ENCODE assay signal across 19 cellular contexts in the genomic region with DNA sequence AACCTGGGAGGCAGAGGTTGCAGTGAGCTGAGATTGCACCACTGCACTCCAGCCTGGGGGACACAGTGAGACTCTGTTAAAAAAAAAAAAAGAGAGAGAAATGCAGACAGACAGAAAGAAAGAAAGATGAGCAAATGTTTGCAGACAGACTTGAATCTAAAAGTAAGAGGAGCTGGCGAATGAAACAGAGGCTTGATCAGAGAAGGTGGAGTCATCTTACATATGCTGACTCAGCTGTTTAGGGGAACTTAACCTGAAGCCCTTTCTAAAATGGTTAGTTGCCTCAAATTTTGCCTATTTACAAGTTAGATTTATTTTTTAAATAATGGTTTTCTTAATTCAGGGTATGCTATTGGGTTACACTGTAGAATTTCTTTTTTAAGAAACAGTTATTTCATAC. TPM values are rescaled to one million over a fixed set of nuclear protein-coding genes. Genes with fewer than 3 reads are reported as not detected.
DNase-seq lines count a peak whose midpoint lies in the region; ATAC-seq, FAIRE-seq and TF ChIP-seq lines count a peak whose summit lies in the region.
"Had no signal": no experiment of that assay in that cellular context is flagged by ENCODE, and none has a peak within 500 bp of the region (broad histone marks: within the 10 kb centered on the region; RNA-seq: fewer than 3 reads in every experiment).

No MANE protein-coding gene starts in this region.

- H2BK15ac ChIP-seq in H1 (ENCODE audit: low read length) = no peak overlapping the region

- no peak overlapping the region for H3K4me3 ChIP-seq in GM23338
- no peak overlapping the region for H3K4me3 ChIP-seq in H1 (ENCODE audit: extremely low read depth in 1 of 4, insufficient read depth in 2 of 4, low read depth in 3 of 4, low read length in 4 of 4)
- H3K4me3 ChIP-seq: HAP-1 had no signal

- WGBS in H1 (ENCODE audit: extremely low coverage in 1 of 2, insufficient coverage in 1 of 2, insufficient read length in 1 of 2, insufficient replicate concordance in 2 of 2, low coverage in 1 of 2, low lambda C conversion rate in 2 of 2, missing lambda C conversion rate in 1 of 2), 2 experiments = 82% methylated on average over 1 of the region's 1 CpG; no CpG with 5 or more reads in 1 of the 2 experiments

- H4K20me1 ChIP-seq in GM23338 (replicated peaks; ENCODE audit: insufficient read depth) (peaks cover 4% of the 10 kb centered on the region; the same call in 1 of the 2 replicates), H1 (replicated peaks in 1 of 2; ENCODE audit: control insufficient read depth in 1 of 2, insufficient read depth in 2 of 2, low read length in 2 of 2) (no peaks in the 10 kb centered on the region)

- H3K23me2 ChIP-seq in H1 (ENCODE audit: low read depth, low read length) = peaks cover 2% of the 10 kb centered on the region; the same call in 1 of the 2 replicates

- no peak overlapping the region for H4K91ac ChIP-seq in H1 (replicated peaks; ENCODE audit: insufficient read length, low read length)

- H3K4me1 Mint-ChIP-seq in GM23338 (peaks cover 20% of the 10 kb centered on the region; the same call in 2 of the 3 replicates), chondrocyte (ENCODE audit: low read depth) (peaks cover 29% of the 10 kb centered on the region)

- no peak overlapping the region for H2AK5ac ChIP-seq in H1 (ENCODE audit: low read depth, low read length)

- H3K4ac ChIP-seq in H1 (replicated peaks; ENCODE audit: insufficient read length, low read depth, low read length) = no peak overlapping the region

- H2BK120ac ChIP-seq in H1 (replicated peaks; ENCODE audit: low read depth, low read length) = no peak overlapping the region

- H2AFZ ChIP-seq in GM23338 (no peak overlapping the region), H1 (ENCODE audit: low read length) (no peak overlapping the region)

- ATAC-seq in GM23338 = no peak
- no peak for ATAC-seq in GM21367 (IDR thresholded peaks at IDR 0.05; ENCODE audit: unreplicated experiment)

- H3K36me3 ChIP-seq in GM23338 (ENCODE audit: insufficient read depth) (no peaks in the 10 kb centered on the region; the same call in 1 of the 2 replicates), H1 (ENCODE audit: control insufficient read depth in 2 of 4, insufficient read depth in 4 of 4, low read length in 3 of 4) (no peaks in the 10 kb centered on the region)

- no peaks in the 10 kb centered on the region; a peak in 1 of 4 replicates for H3K9me3 ChIP-seq in H1 (ENCODE audit: insufficient read depth in 2 of 2, low read depth in 1 of 2, low read length in 1 of 2)
- H3K9me3 ChIP-seq: Caco-2, HAP-1 had no signal

- DNase-seq in GM23338 (ENCODE audit: low spot score) (peak; percentile 33), OCI-M1 (lab: John Stamatoyannopoulos, UW) (peak; percentile 57), H1 (ENCODE audit: low read depth in 1 of 2, low spot score in 2 of 2) (no peak), midbrain (lab: John Stamatoyannopoulos, UW) (no peak), chondrocyte (ENCODE audit: low spot score) (no peak)
- DNase-seq: AML-193; Caco-2; CD4-positive, alpha-beta T cell; DMS79; GDM1; KBM-7 had no signal

- H3K79me1 ChIP-seq in H1 (ENCODE audit: low read depth, low read length) = peaks cover 11% of the 10 kb centered on the region

- no peak overlapping the region for H2BK20ac ChIP-seq in H1 (ENCODE audit: low read length)

- TF ChIP-seq RAD21 in H1 (IDR thresholded peaks at IDR 0.05 in 1 of 2, conservative IDR thresholded peaks at IDR 0.05 in 1 of 2; ENCODE audit: low read depth in 2 of 2, low read length in 2 of 2) = no peak

- H3K4me2 ChIP-seq in GM23338 (no peak overlapping the region), H1 (ENCODE audit: insufficient read depth in 1 of 2, low read depth in 2 of 2, low read length in 2 of 2) (no peak overlapping the region)

- H3K18ac ChIP-seq in H1 (ENCODE audit: extremely low read depth, low read length) = no peak overlapping the region

- no peak overlapping the region for H2BK5ac ChIP-seq in H1 (ENCODE audit: low read depth, low read length)

- H4K5ac ChIP-seq in H1 (ENCODE audit: insufficient read length, low read depth, low read length) = no peak overlapping the region

- H3K9me3 Mint-ChIP-seq in GM23338 (peaks cover 3% of the 10 kb centered on the region; the same call in 1 of the 3 replicates), chondrocyte (ENCODE audit: low read depth) (peaks cover 3% of the 10 kb centered on the region)
- H3K9me3 Mint-ChIP-seq: CD4-positive, alpha-beta T cell had no signal

- CTCF ChIA-PET in H1 (lab: Charles Lee; ENCODE audit: partially characterized antibody) = interaction anchor here (1.1 kb wide), 2 partner anchors 12 to 144 kb away, joined by 3 to 4 read pairs; no protein-coding TSS in a partner anchor

- no peak for TF ChIP-seq POLR2A in H1 (IDR thresholded peaks at IDR 0.05; ENCODE audit: control extremely low read depth in 1 of 2, low read depth in 2 of 2, low read length in 2 of 2)

- H3K4me1 ChIP-seq in GM23338 (ENCODE audit: insufficient read depth) (peaks cover 8% of the 10 kb centered on the region), H1 (replicated peaks in 1 of 4; ENCODE audit: control insufficient read depth in 3 of 4, insufficient read depth in 4 of 4, low read length in 3 of 4) (peaks cover 0 to 7% (median 6%) of the 10 kb centered on the region in 4 experiments; a peak in 6 of 7 replicates)

- no peak for TF ChIP-seq EP300 in H1 (IDR thresholded peaks at IDR 0.05; ENCODE audit: borderline replicate concordance in 1 of 2, low read depth in 2 of 2, low read length in 2 of 2)

- no peaks in the 10 kb centered on the region for H3F3A ChIP-seq in GM23338 (replicated peaks; ENCODE audit: low read depth)

- POLR2A ChIA-PET in H1 (lab: Charles Lee; ENCODE audit: partially characterized antibody) = no interaction called here

- no peak overlapping the region for H2BK12ac ChIP-seq in H1 (ENCODE audit: low read depth, low read length)

- no peak for FAIRE-seq in H1 (lab: Jason Lieb, UNC)
- FAIRE-seq: A204.1, D721Med, GM12892, GM18507 had no signal

- H3K27ac ChIP-seq in GM23338 (ENCODE audit: low read depth) (no peak overlapping the region), H1 (ENCODE audit: low read depth, low read length) (no peak overlapping the region)
- H3K27ac ChIP-seq: C4-2B had no signal

- no peak overlapping the region for H3K56ac ChIP-seq in H1 (replicated peaks; ENCODE audit: insufficient read length, low read depth, low read length)

- H3K27ac Mint-ChIP-seq in GM23338 (no peak overlapping the region), chondrocyte (ENCODE audit: unreplicated experiment) (no peak overlapping the region)
- H3K27ac Mint-ChIP-seq: CD4-positive, alpha-beta T cell had no signal

- H3K79me2 ChIP-seq in GM23338 (replicated peaks; ENCODE audit: insufficient read depth) = peaks cover 76% of the 10 kb centered on the region
- H3K79me2 ChIP-seq in H1 (ENCODE audit: control insufficient read depth in 1 of 2, insufficient read depth in 2 of 2, low read length in 2 of 2) = peaks cover 0 to 66% of the 10 kb centered on the region in 2 experiments; a peak in 2 of 4 replicates

- no peak overlapping the region for H4K8ac ChIP-seq in H1 (ENCODE audit: extremely low read depth, insufficient read depth, low read length)

- peaks cover 3% of the 10 kb centered on the region; the same call in 1 of the 2 replicates for H3K9me2 ChIP-seq in GM23338 (ENCODE audit: insufficient read depth)

- no peak overlapping the region for H3K4me3 Mint-ChIP-seq in GM23338
- no peak overlapping the region for H3K4me3 Mint-ChIP-seq in chondrocyte (ENCODE audit: unreplicated experiment)
- H3K4me3 Mint-ChIP-seq: CD4-positive, alpha-beta T cell had no signal

- H3K14ac ChIP-seq in H1 (ENCODE audit: insufficient read length) = no peak overlapping the region

- TF ChIP-seq CTCF in GM23338 (conservative IDR thresholded peaks at IDR 0.05; ENCODE audit: low read depth in 2 of 2) = no peak
- no peak for TF ChIP-seq CTCF in H1 (IDR thresholded peaks at IDR 0.05; ENCODE audit: control extremely low read depth in 1 of 3, insufficient read depth in 1 of 3, low read depth in 1 of 3, low read length in 3 of 3)
- TF ChIP-seq CTCF in chondrocyte (IDR thresholded peaks at IDR 0.05) = no peak

- H3K36me3 Mint-ChIP-seq in GM23338 (ENCODE audit: low read depth) (peaks cover 10% of the 10 kb centered on the region; the same call in 2 of the 3 replicates), chondrocyte (ENCODE audit: low read depth) (no peaks in the 10 kb centered on the region)

- H3K27me3 ChIP-seq in GM23338 (ENCODE audit: insufficient read depth) (0 out of 2 replicates have a peak, but pooled peaks cover 10% of the 10 kb centered on the region), H1 (replicated peaks in 1 of 4; ENCODE audit: control insufficient read depth in 3 of 4, extremely low read depth in 1 of 4, insufficient read depth in 3 of 4, low read length in 3 of 4) (0 out of 7 replicates have a peak, but pooled peaks cover 0 to 2% (median 0%) of the 10 kb centered on the region in 4 experiments)

- no peak overlapping the region for H3K9ac ChIP-seq in H1 (replicated peaks in 1 of 4; ENCODE audit: extremely low read depth in 1 of 4, low read depth in 3 of 4, low read length in 3 of 4)

- H3K23ac ChIP-seq in H1 (ENCODE audit: insufficient read length) = no peak overlapping the region

- peaks cover 8% of the 10 kb centered on the region for H3K27me3 Mint-ChIP-seq in GM23338 (ENCODE audit: insufficient read depth, low read depth, poor library complexity)
- no peaks in the 10 kb centered on the region for H3K27me3 Mint-ChIP-seq in chondrocyte (ENCODE audit: low read depth)
- H3K27me3 Mint-ChIP-seq: CD4-positive, alpha-beta T cell had no signal

TF ChIP-seq in GM23338, 12 proteins besides CTCF, POLR2A, EP300 and RAD21 (continues in another document):
- TF ChIP-seq ZNF331 (CRISPR knock-in tag; IDR thresholded peaks at IDR 0.05; ENCODE audit: low read depth) (no peak), EZH2 (IDR thresholded peaks at IDR 0.05; ENCODE audit: low read depth, unreplicated experiment) (no peak), ZNF114 (CRISPR knock-in tag; IDR thresholded peaks at IDR 0.05) (no peak)

TF ChIP-seq in H1, 55 proteins besides CTCF, POLR2A, EP300 and RAD21 (continues in another document):
- TF ChIP-seq SP1 (IDR thresholded peaks at IDR 0.05; ENCODE audit: low read depth, low read length) = no peak

RNA-seq across cellular contexts. Expression of a gene that starts 5.4 kb away (rescaled TPM):
- total RNA-seq in GM23338 (2014; rRNA removed; shearing (Covaris generic)) = 26.1 and 32.2 TPM in 2 replicates
- 11.3 and 11.8 TPM in 2 replicates for polyA plus RNA-seq in GM23338 (2016; fragmentation: Nextera tagmentation; extraction: Ambion mirVana)
- 40.3 and 42.1 TPM in 2 replicates for total RNA-seq in H1 (2021; fragmentation: NEBNext Ultra II Directional; extraction: Animal tissue kit (Norgen Biotek cat#: 25700))
- polyA plus RNA-seq in H1 (2011; rRNA removed) = 26.6 and 28.0 TPM in 2 replicates
- polyA plus RNA-seq in H1 (2011; cell fraction: cytosol; rRNA removed) = 25.2 TPM
- polyA plus RNA-seq in H1 (2011; cell fraction: nucleus; rRNA removed) = 26.1 TPM
- polyA plus RNA-seq in H1 (2012, experiment 1 of 2) = 28.1 to 33.1 TPM (median 32.9 TPM) in 4 replicates
- 16.3 TPM for polyA plus RNA-seq in H1 (2012, experiment 2 of 2)
- polyA plus RNA-seq in H1 (2013, experiment 1 of 2) = 35.1 TPM
- 38.9 TPM for polyA plus RNA-seq in H1 (2013, experiment 2 of 2)
- polyA minus RNA-seq in H1 (2011; rRNA and poly(A)+ RNA removed) = 18.9 and 23.3 TPM in 2 replicates
- 15.6 TPM for polyA minus RNA-seq in H1 (2011; cell fraction: cytosol; rRNA and poly(A)+ RNA removed)
- 12.9 TPM for polyA minus RNA-seq in H1 (2011; cell fraction: nucleus; rRNA and poly(A)+ RNA removed)
- total RNA-seq in chondrocyte = 31.2 to 40.9 TPM (median 34.9 TPM) in 3 replicates
- total RNA-seq: HT-29 had no signal

Comparison
In these comparisons a context has a peak if more than half of its experiments do, and no peak if none do; other contexts are left out.
1. DNase-seq: peak in GM23338 (single experiment) and OCI-M1 (single experiment); none in H1 (0 of 2), midbrain (single experiment) and chondrocyte (single experiment).